Comparison of ENCODE assay signal across 14 cellular contexts in genomic region chr1:109393602-109394233, GRCh38. TPM values are rescaled to one million over a fixed set of nuclear protein-coding genes. Genes with fewer than 3 reads are reported as not detected.
DNase-seq lines count a peak whose midpoint lies in the region; ATAC-seq, FAIRE-seq and TF ChIP-seq lines count a peak whose summit lies in the region.
"Had no signal": no experiment of that assay in that cellular context is flagged by ENCODE, and none has a peak within 500 bp of the region (broad histone marks: within the 10 kb centered on the region; RNA-seq: fewer than 3 reads in every experiment).

No MANE protein-coding gene starts in this region.

- H3K9me3 ChIP-seq in hepatocyte (ENCODE audit: low read depth) = no peaks in the 10 kb centered on the region
- H3K9me3 ChIP-seq in gastrocnemius medialis = no peaks in the 10 kb centered on the region
- H3K9me3 ChIP-seq: mucosa of descending colon had no signal

- H3K27ac ChIP-seq in ACC112 (ENCODE audit: low read depth, low read length) (peak overlapping the region; percentile 67), hepatocyte (peak overlapping the region; percentile 87), gastrocnemius medialis (peak overlapping the region; percentile 83 to 97 (median 90))

- intact Hi-C loops in gastrocnemius medialis (cut with DNase I; ENCODE audit: low total_unique reads) = loop anchor here (2.0 to 10.0 kb wide), 2 partner anchors 23 to 289 kb away; no protein-coding TSS in a partner anchor

- no peak for ATAC-seq in gastrocnemius medialis
- no peak for ATAC-seq in GM18517 (IDR thresholded peaks at IDR 0.05; ENCODE audit: unreplicated experiment)
- ATAC-seq: stimulated activated naive B cell treated with anti-CD40 and anti-IgM and Interleukin-4, amounts not matched to agents 10 μg/mL and 1 μg/mL and 100 μg/mL, for 72 hours had no signal

- no peaks in the 10 kb centered on the region for H3K9me2 ChIP-seq in hepatocyte (replicated peaks; ENCODE audit: insufficient read depth)

- DNase-seq in hepatocyte (ENCODE audit: low spot score) (no peak), gastrocnemius medialis (no peak), HTR-8/SVneo (ENCODE audit: insufficient read length, low spot score) (no peak), AG20443 (ENCODE audit: low spot score) (no peak)
- DNase-seq in activated CD4-positive, alpha-beta T cell treated with anti-CD3 and anti-CD28 coated beads for 1 hour = no peak
- DNase-seq: activated CD4-positive, alpha-beta memory T cell treated with anti-CD3 and anti-CD28 coated beads for 36 hours; activated naive CD4-positive, alpha-beta T cell; effector memory CD4-positive, alpha-beta T cell; stimulated activated naive B cell treated with anti-CD40 and anti-IgM and Interleukin-4, amounts not matched to agents 10 μg/mL and 1 μg/mL and 100 μg/mL, for 72 hours had no signal

- FAIRE-seq in HTR-8/SVneo (lab: Jason Lieb, UNC) = no peak
- FAIRE-seq: G401.6 had no signal

- H3K4me3 ChIP-seq in ACC112 (ENCODE audit: low read depth, low read length) (peak overlapping the region; percentile 42; the same call in 1 of the 2 replicates), WI38 (ENCODE audit: low read depth, low read length) (peak overlapping the region; percentile 3; the same call in 1 of the 2 replicates), hepatocyte (no peak overlapping the region), gastrocnemius medialis (peak overlapping the region; percentile 31 to 68 (median 42))
- H3K4me3 ChIP-seq: mucosa of descending colon had no signal

- in situ Hi-C loops in gastrocnemius medialis (cut with MboI; ENCODE audit: low sequenced_read_pairs in 4 of 4) = loop anchor here in 1 of 4 donors (10.0 kb wide), 1 partner anchor 109 kb away; the partner anchor contains the start of gene PSRC1

- H3K4me1 ChIP-seq in ACC112 (ENCODE audit: control insufficient read depth, insufficient read depth, low read length, unreplicated experiment) (peaks cover 52% of the 10 kb centered on the region), hepatocyte (ENCODE audit: insufficient read depth) (peaks cover 32% of the 10 kb centered on the region), gastrocnemius medialis (peaks cover 62 to 83% of the 10 kb centered on the region in 2 donors)

- H3K27me3 ChIP-seq in ACC112 (ENCODE audit: insufficient read depth, low read length) = no peaks in the 10 kb centered on the region
- no peaks in the 10 kb centered on the region for H3K27me3 ChIP-seq in hepatocyte
- no peaks in the 10 kb centered on the region for H3K27me3 ChIP-seq in gastrocnemius medialis

- H3K36me3 ChIP-seq in ACC112 (ENCODE audit: insufficient read depth, low read length) (no peaks in the 10 kb centered on the region), hepatocyte (replicated peaks; ENCODE audit: insufficient read depth, low read depth) (no peaks in the 10 kb centered on the region), gastrocnemius medialis (no peaks in the 10 kb centered on the region)

- H2AFZ ChIP-seq in ACC112 (ENCODE audit: low read length, unreplicated experiment) = peak overlapping the region; percentile 84
- no peak overlapping the region for H2AFZ ChIP-seq in hepatocyte

- H4K20me1 ChIP-seq in hepatocyte (ENCODE audit: insufficient read depth, poor library complexity, severe bottlenecking) = no peaks in the 10 kb centered on the region

- TF ChIP-seq CTCF in WI38 (IDR thresholded peaks at IDR 0.05; ENCODE audit: low read depth, low read length) = no peak
- no peak for TF ChIP-seq CTCF in hepatocyte (IDR thresholded peaks at IDR 0.05; ENCODE audit: poor library complexity)
- TF ChIP-seq CTCF in gastrocnemius medialis (IDR thresholded peaks at IDR 0.05 in 4 of 5, conservative IDR thresholded peaks at IDR 0.05 in 1 of 5) = no peak

- H3K79me2 ChIP-seq in ACC112 (ENCODE audit: control insufficient read depth, insufficient read depth, low read length, unreplicated experiment) = peaks cover 9% of the 10 kb centered on the region
- H3K79me2 ChIP-seq in hepatocyte = peaks cover 72% of the 10 kb centered on the region

- no peak for TF ChIP-seq POLR2A in gastrocnemius medialis (IDR thresholded peaks at IDR 0.05)

- WGBS in hepatocyte (ENCODE audit: low lambda C conversion rate, missing lambda C conversion rate) = 81% methylated on average over 2 of the region's 2 CpGs

- peak overlapping the region; percentile 68 for H3K4me2 ChIP-seq in hepatocyte

RNA-seq across cellular contexts. Expression of gene SORT1, which starts 4.0 kb away (rescaled TPM):
- total RNA-seq in hepatocyte (59.3 and 66.3 TPM in 2 replicates), gastrocnemius medialis (100 to 1,000 TPM in 3 of 4 donors, 10 to 100 TPM in 1; 93.7 to 226 (median 190) TPM)
- polyA plus RNA-seq in hepatocyte = 34.4 and 43.7 TPM in 2 replicates

RNA-seq across cellular contexts. Expression of gene PSMA5, which starts 32.5 kb away (rescaled TPM):
- total RNA-seq in hepatocyte (50.5 and 64.4 TPM in 2 replicates), gastrocnemius medialis (10 to 100 TPM; 63.5 to 82.5 (median 78.2) TPM)
- 83.1 and 90.1 TPM in 2 replicates for polyA plus RNA-seq in hepatocyte
